ENCODE assay signal across 28 cellular contexts in genomic region chr5:1128977-1129724, GRCh38. TPM values are rescaled to one million over a fixed set of nuclear protein-coding genes. Genes with fewer than 3 reads are reported as not detected.
DNase-seq lines count a peak whose midpoint lies in the region; ATAC-seq, FAIRE-seq and TF ChIP-seq lines count a peak whose summit lies in the region.
"Had no signal": no experiment of that assay in that cellular context is flagged by ENCODE, and none has a peak within 500 bp of the region (broad histone marks: within the 10 kb centered on the region; RNA-seq: fewer than 3 reads in every experiment).

No MANE protein-coding gene starts in this region.

- no peak overlapping the region for H2AFZ ChIP-seq in OCI-LY3 (ENCODE audit: low read depth, low read length)
- H2AFZ ChIP-seq in H1 (ENCODE audit: low read length), result no peak overlapping the region
- no peak overlapping the region for H2AFZ ChIP-seq in osteoblast (ENCODE audit: low read length)
- no peak overlapping the region for H2AFZ ChIP-seq in GM23338
- H2AFZ ChIP-seq: GM23248 had no signal

- no peak overlapping the region for H4K91ac ChIP-seq in H1 (replicated peaks; ENCODE audit: insufficient read length, low read length)

- H3K14ac ChIP-seq in H1 (ENCODE audit: insufficient read length), result no peak overlapping the region

- H3K9ac ChIP-seq in OCI-LY3 (ENCODE audit: low read length) (no peak overlapping the region), H1 (replicated peaks in 1 of 4; ENCODE audit: extremely low read depth in 1 of 4, low read depth in 3 of 4, low read length in 3 of 4) (no peak overlapping the region; a peak in 1 of 7 replicates)
- H3K9ac ChIP-seq: GM23248 had no signal

- no peaks in the 10 kb centered on the region for H3K23me2 ChIP-seq in H1 (ENCODE audit: low read depth, low read length)

- H4K20me1 ChIP-seq in OCI-LY3 (ENCODE audit: insufficient read depth, low read length) (no peaks in the 10 kb centered on the region), H1 (replicated peaks in 1 of 2; ENCODE audit: control insufficient read depth in 1 of 2, insufficient read depth in 2 of 2, low read length in 2 of 2) (no peaks in the 10 kb centered on the region), osteoblast (ENCODE audit: insufficient read depth, low read length) (no peaks in the 10 kb centered on the region), GM23338 (replicated peaks; ENCODE audit: insufficient read depth) (no peaks in the 10 kb centered on the region)

- no peak overlapping the region for H3K4ac ChIP-seq in H1 (replicated peaks; ENCODE audit: insufficient read length, low read depth, low read length)

- H3K18ac ChIP-seq in H1 (ENCODE audit: extremely low read depth, low read length), result no peak overlapping the region; the same call in 1 of the 2 replicates

- no peak for TF ChIP-seq EP300 in H1 (IDR thresholded peaks at IDR 0.05; ENCODE audit: borderline replicate concordance in 1 of 2, low read depth in 2 of 2, low read length in 2 of 2)

- no peak overlapping the region for H3K27ac Mint-ChIP-seq in GM23338
- H3K27ac Mint-ChIP-seq: activated CD8-positive, alpha-beta T cell treated with anti-CD3 and anti-CD28 coated beads for 36 hours; activated naive CD4-positive, alpha-beta T cell treated with anti-CD3 and anti-CD28 coated beads, Interleukin-2, amount 10 ng/mL, durations not matched to agents 7 days and 5 days; activated T-helper 1 cell treated with anti-CD3 and anti-CD28 coated beads, Interleukin-12 subunit alpha, Interleukin-12 subunit beta, Interleukin-2, Interleukin-4 antibody, amounts not matched to agents 30 ng/mL and 10 ng/mL and 1 ng/mL, durations not matched to agents 14 hours and 24 hours and 36 hours; CD14-positive monocyte; immature natural killer cell; mesothelial cell of epicardium; type B pancreatic cell had no signal

- POLR2A ChIA-PET in H1 (lab: Charles Lee; ENCODE audit: partially characterized antibody), result interaction anchor here (1.0 to 5.4 kb wide), 2 partner anchors 11 to 14 kb away, joined by 3 to 22 read pairs; no protein-coding TSS in a partner anchor

- ATAC-seq in pancreas (peak in 3 of 4 donors; percentile 2 to 4 (median 4)), GM23338 (no peak)
- ATAC-seq: activated CD8-positive, alpha-beta T cell treated with anti-CD3 and anti-CD28 coated beads for 36 hours had no signal

- no peak for TF ChIP-seq POLR2A in H1 (IDR thresholded peaks at IDR 0.05; ENCODE audit: control extremely low read depth in 1 of 2, low read depth in 2 of 2, low read length in 2 of 2)

- H3F3A ChIP-seq in GM23338 (replicated peaks; ENCODE audit: low read depth), result no peaks in the 10 kb centered on the region

- no peaks in the 10 kb centered on the region for H3K36me3 ChIP-seq in OCI-LY3 (replicated peaks; ENCODE audit: low read depth, low read length)
- H3K36me3 ChIP-seq in H1 (ENCODE audit: control insufficient read depth in 2 of 4, insufficient read depth in 4 of 4, low read length in 3 of 4), result no peaks in the 10 kb centered on the region
- no peaks in the 10 kb centered on the region for H3K36me3 ChIP-seq in pancreas
- no peaks in the 10 kb centered on the region for H3K36me3 ChIP-seq in H7 (replicated peaks; ENCODE audit: control insufficient read depth, insufficient read depth, low read length)
- no peaks in the 10 kb centered on the region for H3K36me3 ChIP-seq in osteoblast (ENCODE audit: insufficient read depth, low read length)
- no peaks in the 10 kb centered on the region for H3K36me3 ChIP-seq in GM23338 (ENCODE audit: insufficient read depth)
- H3K36me3 ChIP-seq: brain microvascular endothelial cell, prostate gland, sigmoid colon had no signal

- H3K9me3 Mint-ChIP-seq in GM23338, result no peaks in the 10 kb centered on the region; the same call in 2 of the 3 replicates
- H3K9me3 Mint-ChIP-seq: activated CD8-positive, alpha-beta T cell treated with anti-CD3 and anti-CD28 coated beads for 36 hours; activated naive CD4-positive, alpha-beta T cell treated with anti-CD3 and anti-CD28 coated beads, Interleukin-2, amount 10 ng/mL, durations not matched to agents 7 days and 5 days; activated T-helper 1 cell treated with anti-CD3 and anti-CD28 coated beads, Interleukin-12 subunit alpha, Interleukin-12 subunit beta, Interleukin-2, Interleukin-4 antibody, amounts not matched to agents 30 ng/mL and 10 ng/mL and 1 ng/mL, durations not matched to agents 14 hours and 24 hours and 36 hours; immature natural killer cell; naive B cell; type B pancreatic cell had no signal

- H3K4me3 Mint-ChIP-seq in GM23338, result no peak overlapping the region
- H3K4me3 Mint-ChIP-seq: activated CD8-positive, alpha-beta T cell treated with anti-CD3 and anti-CD28 coated beads for 36 hours; activated naive CD4-positive, alpha-beta T cell treated with anti-CD3 and anti-CD28 coated beads, Interleukin-2, amount 10 ng/mL, durations not matched to agents 7 days and 5 days; activated T-helper 1 cell treated with anti-CD3 and anti-CD28 coated beads, Interleukin-12 subunit alpha, Interleukin-12 subunit beta, Interleukin-2, Interleukin-4 antibody, amounts not matched to agents 30 ng/mL and 10 ng/mL and 1 ng/mL, durations not matched to agents 14 hours and 24 hours and 36 hours; CD14-positive monocyte; immature natural killer cell; mesothelial cell of epicardium; naive B cell; type B pancreatic cell had no signal

- no peaks in the 10 kb centered on the region for H3K36me3 Mint-ChIP-seq in GM23338 (ENCODE audit: low read depth)
- H3K36me3 Mint-ChIP-seq: activated naive CD4-positive, alpha-beta T cell treated with anti-CD3 and anti-CD28 coated beads, Interleukin-2, amount 10 ng/mL, durations not matched to agents 7 days and 5 days; CD14-positive monocyte; immature natural killer cell; naive B cell; type B pancreatic cell had no signal

- H2AK5ac ChIP-seq in H1 (ENCODE audit: low read depth, low read length), result no peak overlapping the region; the same call in 1 of the 2 replicates

- WGBS in H1 (ENCODE audit: extremely low coverage in 1 of 2, insufficient coverage in 1 of 2, insufficient read length in 1 of 2, insufficient replicate concordance in 2 of 2, low coverage in 1 of 2, low lambda C conversion rate in 2 of 2, missing lambda C conversion rate in 1 of 2), 2 experiments, result 93% methylated on average over 21 of the region's 24 CpGs; no CpG with 5 or more reads in 1 of the 2 experiments
- WGBS in pancreas, 2 donors, result 52 to 56% methylated on average over 24 of the region's 24 CpGs

- peak; percentile 56 for DNase-seq in COLO668 (lab: John Stamatoyannopoulos, UW; ENCODE audit: unreplicated experiment)
- no peak for DNase-seq in H1 (ENCODE audit: low read depth in 1 of 2, low spot score in 2 of 2)
- peak in 2 of 6 donors; percentile 51 to 80 for DNase-seq in pancreas
- DNase-seq in H7, result no peak
- no peak for DNase-seq in osteoblast (ENCODE audit: insufficient read length, low spot score, missing footprints)
- DNase-seq in GM23338 (ENCODE audit: low spot score), result no peak
- DNase-seq: activated CD8-positive, alpha-beta memory T cell treated with anti-CD3 and anti-CD28 coated beads, Interleukin-2, amount 50 U/mL, for 48 hours; activated CD8-positive, alpha-beta T cell treated with anti-CD3 and anti-CD28 coated beads for 36 hours; activated naive CD4-positive, alpha-beta T cell treated with anti-CD3 and anti-CD28 coated beads, Interleukin-2, amount 10 ng/mL, durations not matched to agents 7 days and 5 days; brain microvascular endothelial cell; DMS79; GM23248; immature natural killer cell; KBM-7; naive B cell; NCI-H226; NCI-H526 treated with DMSO at 0.1 percent for 48 hours; NK-92 treated with Interleukin-12 subunit alpha and Interleukin-12 subunit beta, amount 100 ng/mL, for 24 hours; sigmoid colon; stimulated activated CD4-positive, alpha-beta T cell treated with anti-CD3 and anti-CD28 coated beads, Interleukin-4, amount 100 ng/mL, for 1 hour had no signal

- H3K27ac ChIP-seq in OCI-LY3 (ENCODE audit: low read length) (no peak overlapping the region), H1 (ENCODE audit: low read depth, low read length) (no peak overlapping the region), pancreas (peak overlapping the region; percentile 58 to 94 (median 76)), osteoblast (ENCODE audit: low read depth, low read length) (no peak overlapping the region), GM23338 (ENCODE audit: low read depth) (no peak overlapping the region)
- H3K27ac ChIP-seq: brain microvascular endothelial cell, GM23248 had no signal

- CTCF ChIA-PET in H1 (lab: Charles Lee; ENCODE audit: partially characterized antibody), result interaction anchor here (1.1 to 1.6 kb wide), 3 partner anchors 9 to 12 kb away, joined by 4 to 5 read pairs (median 4); no protein-coding TSS in a partner anchor

- intact Hi-C loops in pancreas (cut with DNase I), result no loop called here

- no peak overlapping the region for H2BK5ac ChIP-seq in H1 (ENCODE audit: low read depth, low read length)

- no peak overlapping the region for H2BK12ac ChIP-seq in H1 (ENCODE audit: low read depth, low read length)

- H4K8ac ChIP-seq in H1 (ENCODE audit: extremely low read depth, insufficient read depth, low read length), result peak overlapping the region; percentile 15; the same call in 1 of the 2 replicates

- TF ChIP-seq RAD21 in H1 (IDR thresholded peaks at IDR 0.05 in 1 of 2, conservative IDR thresholded peaks at IDR 0.05 in 1 of 2; ENCODE audit: low read depth in 2 of 2, low read length in 2 of 2), result no peak

- no peak overlapping the region for H2BK20ac ChIP-seq in H1 (ENCODE audit: low read length)

- peaks cover 5% of the 10 kb centered on the region for H3K27me3 Mint-ChIP-seq in GM23338 (ENCODE audit: insufficient read depth, low read depth, poor library complexity)

- H3K79me1 ChIP-seq in H1 (ENCODE audit: low read depth, low read length), result no peaks in the 10 kb centered on the region

- H3K9me2 ChIP-seq in GM23338 (ENCODE audit: insufficient read depth), result no peaks in the 10 kb centered on the region

- H3K56ac ChIP-seq in H1 (replicated peaks; ENCODE audit: insufficient read length, low read depth, low read length), result no peak overlapping the region

- H3K4me3 ChIP-seq in OCI-LY3 (ENCODE audit: low read length) (peak overlapping the region; percentile 77), H1 (ENCODE audit: extremely low read depth in 1 of 4, insufficient read depth in 2 of 4, low read depth in 3 of 4, low read length in 4 of 4) (no peak overlapping the region), pancreas (peak overlapping the region in 1 of 4 donors; percentile 28), H7 (ENCODE audit: insufficient read depth, low read depth, low read length) (no peak overlapping the region), osteoblast (ENCODE audit: insufficient read depth, low read length) (no peak overlapping the region), GM23338 (no peak overlapping the region)
- H3K4me3 ChIP-seq: GM23248, prostate gland, sigmoid colon had no signal

- H3K4me2 ChIP-seq in OCI-LY3 (ENCODE audit: low read length), result peak overlapping the region; percentile 91
- H3K4me2 ChIP-seq in H1 (ENCODE audit: insufficient read depth in 1 of 2, low read depth in 2 of 2, low read length in 2 of 2), result no peak overlapping the region
- no peak overlapping the region for H3K4me2 ChIP-seq in osteoblast (ENCODE audit: insufficient read depth, low read length)
- no peak overlapping the region for H3K4me2 ChIP-seq in GM23338

- H3K79me2 ChIP-seq in OCI-LY3 (ENCODE audit: low read length) (no peaks in the 10 kb centered on the region), H1 (ENCODE audit: control insufficient read depth in 1 of 2, insufficient read depth in 2 of 2, low read length in 2 of 2) (no peaks in the 10 kb centered on the region), osteoblast (ENCODE audit: insufficient read depth, low read length) (no peaks in the 10 kb centered on the region), GM23338 (replicated peaks; ENCODE audit: insufficient read depth) (no peaks in the 10 kb centered on the region)

- TF ChIP-seq CTCF in OCI-LY3 (IDR thresholded peaks at IDR 0.05; ENCODE audit: low read depth, low read length) (no peak), H1 (IDR thresholded peaks at IDR 0.05; ENCODE audit: control extremely low read depth in 1 of 3, insufficient read depth in 1 of 3, low read depth in 1 of 3, low read length in 3 of 3) (no peak), pancreas (IDR thresholded peaks at IDR 0.05) (no peak), osteoblast (IDR thresholded peaks at IDR 0.05; ENCODE audit: extremely low read depth, low read depth, low read length) (no peak), GM23338 (conservative IDR thresholded peaks at IDR 0.05; ENCODE audit: low read depth in 2 of 2) (no peak)

- H3K4me1 Mint-ChIP-seq in GM23338, result peaks cover 19% of the 10 kb centered on the region
- H3K4me1 Mint-ChIP-seq: activated naive CD4-positive, alpha-beta T cell treated with anti-CD3 and anti-CD28 coated beads, Interleukin-2, amount 10 ng/mL, durations not matched to agents 7 days and 5 days had no signal

- H3K27me3 ChIP-seq in OCI-LY3 (ENCODE audit: low read depth, low read length), result no peaks in the 10 kb centered on the region
- H3K27me3 ChIP-seq in H1 (replicated peaks in 1 of 4; ENCODE audit: control insufficient read depth in 3 of 4, extremely low read depth in 1 of 4, insufficient read depth in 3 of 4, low read length in 3 of 4), result no peaks in the 10 kb centered on the region
- no peaks in the 10 kb centered on the region for H3K27me3 ChIP-seq in pancreas
- no peaks in the 10 kb centered on the region for H3K27me3 ChIP-seq in H7 (ENCODE audit: control insufficient read depth, insufficient read depth, low read length)
- peaks cover 24% of the 10 kb centered on the region for H3K27me3 ChIP-seq in osteoblast (ENCODE audit: insufficient read depth, low read length)
- no peaks in the 10 kb centered on the region for H3K27me3 ChIP-seq in GM23338 (ENCODE audit: insufficient read depth)
- H3K27me3 ChIP-seq: sigmoid colon had no signal

- H3K9me3 ChIP-seq in OCI-LY3 (ENCODE audit: insufficient read depth, low read length) (no peaks in the 10 kb centered on the region), H1 (ENCODE audit: insufficient read depth in 2 of 2, low read depth in 1 of 2, low read length in 1 of 2) (peaks cover 0 to 4% of the 10 kb centered on the region in 2 experiments; a peak in 1 of 4 replicates), pancreas (no peaks in the 10 kb centered on the region), osteoblast (ENCODE audit: low read depth, low read length) (no peaks in the 10 kb centered on the region)
- H3K9me3 ChIP-seq: prostate gland, sigmoid colon had no signal

- H3K4me1 ChIP-seq in OCI-LY3 (ENCODE audit: low read length), result peaks cover 45% of the 10 kb centered on the region
- H3K4me1 ChIP-seq in H1 (replicated peaks in 1 of 4; ENCODE audit: control insufficient read depth in 3 of 4, insufficient read depth in 4 of 4, low read length in 3 of 4), result peaks cover 0 to 9% (median under 1%) of the 10 kb centered on the region in 4 experiments; a peak in 2 of 7 replicates
- H3K4me1 ChIP-seq in pancreas, result peaks cover 41 to 57% (median 42%) of the 10 kb centered on the region in 3 donors
- no peaks in the 10 kb centered on the region for H3K4me1 ChIP-seq in osteoblast (ENCODE audit: insufficient read depth, low read length)
- no peaks in the 10 kb centered on the region for H3K4me1 ChIP-seq in GM23338 (ENCODE audit: insufficient read depth)
- H3K4me1 ChIP-seq: prostate gland had no signal

- no peak overlapping the region for H3K23ac ChIP-seq in H1 (ENCODE audit: insufficient read length)

- no peak for FAIRE-seq in H1 (lab: Jason Lieb, UNC)
- FAIRE-seq in pancreas (lab: Jason Lieb, UNC), result no peak
- FAIRE-seq: endothelial cell of umbilical vein, G401.6 had no signal

- no peak overlapping the region for H2BK120ac ChIP-seq in H1 (replicated peaks; ENCODE audit: low read depth, low read length)

- no peak overlapping the region for H2BK15ac ChIP-seq in H1 (ENCODE audit: low read length)

- no peak overlapping the region for H4K5ac ChIP-seq in H1 (ENCODE audit: insufficient read length, low read depth, low read length)

RNA-seq across cellular contexts. Expression of gene SLC12A7, which starts 17.3 kb away (rescaled TPM):
- 38.6 and 39.7 TPM in 2 replicates for total RNA-seq in H1 (2021; fragmentation: NEBNext Ultra II Directional; extraction: Animal tissue kit (Norgen Biotek cat#: 25700))
- polyA plus RNA-seq in H1 (2011; rRNA removed), result 23.5 and 37.5 TPM in 2 replicates
- 26.4 TPM for polyA plus RNA-seq in H1 (2011; cell fraction: cytosol; rRNA removed)
- polyA plus RNA-seq in H1 (2011; cell fraction: nucleus; rRNA removed), result 181 TPM
- 27.4 to 47.0 TPM (median 38.9 TPM) in 4 replicates for polyA plus RNA-seq in H1 (2012, experiment 1 of 2)
- 19.5 TPM for polyA plus RNA-seq in H1 (2012, experiment 2 of 2)
- polyA plus RNA-seq in H1 (2013, experiment 1 of 2), result 27.2 TPM
- 24.9 TPM for polyA plus RNA-seq in H1 (2013, experiment 2 of 2)
- polyA minus RNA-seq in H1 (2011; rRNA and poly(A)+ RNA removed), result 23.8 and 28.1 TPM in 2 replicates
- polyA minus RNA-seq in H1 (2011; cell fraction: cytosol; rRNA and poly(A)+ RNA removed), result 33.8 TPM
- 44.5 TPM for polyA minus RNA-seq in H1 (2011; cell fraction: nucleus; rRNA and poly(A)+ RNA removed)
- 10 to 100 TPM; 17.4 to 56.5 (median 32.1) TPM for total RNA-seq in pancreas
- 10 to 100 TPM; 40.0 to 44.9 TPM for polyA plus RNA-seq in pancreas
- 17.7 and 19.8 TPM in 2 replicates for total RNA-seq in H7 (2014; rRNA removed; shearing (Covaris generic))
- total RNA-seq in osteoblast, result 6.9 and 8.0 TPM in 2 replicates
- 32.2 TPM in 2 replicates for total RNA-seq in GM23338 (2014; rRNA removed; shearing (Covaris generic))
- 7.4 TPM in 2 replicates for polyA plus RNA-seq in GM23338 (2016; fragmentation: Nextera tagmentation; extraction: Ambion mirVana)

Comparison
In these comparisons a context has a peak if more than half of its experiments do, and no peak if none do; other contexts are left out.
1. H3K27ac ChIP-seq: peak in pancreas (4 of 4); none in OCI-LY3 (single experiment), H1 (single experiment), osteoblast (single experiment) and GM23338 (single experiment).